31 cellular contexts compared by ENCODE assay signal in the genomic region with DNA sequence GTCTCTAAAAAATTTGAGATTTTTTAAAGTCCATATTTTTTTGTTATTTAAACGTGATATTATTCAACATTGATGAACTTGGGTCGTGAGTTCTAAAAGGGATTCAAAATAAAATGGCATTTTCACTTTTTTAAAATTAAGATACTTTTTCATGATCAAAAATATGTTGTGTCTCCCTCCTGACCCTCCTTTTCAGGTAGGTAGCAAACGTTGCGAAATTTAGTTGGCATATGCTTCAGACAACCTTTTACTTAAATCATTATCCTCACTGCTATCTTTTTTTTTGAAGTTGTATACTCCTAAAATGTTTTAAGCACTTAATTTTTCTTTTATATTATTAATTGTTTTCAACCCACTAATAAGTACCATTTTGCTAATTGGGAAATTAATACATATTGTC.
"Had no signal": no experiment of that assay in that cellular context is flagged by ENCODE, and none has a peak within 500 bp of the region (broad histone marks: within the 10 kb centered on the region; RNA-seq: fewer than 3 reads in every experiment).

No MANE protein-coding gene starts in this region.

- H3K27ac Mint-ChIP-seq: natural killer cell; nephron; progenitor cell of endocrine pancreas; stimulated activated memory B cell treated with anti-CD40 and anti-IgM and Interleukin-4, amounts not matched to agents 10 μg/mL and 1 μg/mL and 100 μg/mL, for 72 hours; stimulated activated naive CD8-positive, alpha-beta T cell treated with anti-CD3 and anti-CD28 coated beads, Interleukin-15, amount 100 ng/mL, for 72 hours; type B pancreatic cell had no signal

- H3K9ac ChIP-seq: neural progenitor cell, parathyroid adenoma had no signal

- H3K4me3 Mint-ChIP-seq: nephron; neural progenitor cell; stimulated activated memory B cell treated with anti-CD40 and anti-IgM and Interleukin-4, amounts not matched to agents 10 μg/mL and 1 μg/mL and 100 μg/mL, for 72 hours; stimulated activated naive CD8-positive, alpha-beta T cell treated with anti-CD3 and anti-CD28 coated beads, Interleukin-15, amount 100 ng/mL, for 72 hours; type B pancreatic cell had no signal

- H3K9me3 ChIP-seq: ovary, psoas muscle, suprapubic skin, testis, tibial artery, upper lobe of right lung, uterus had no signal

- H3K27me3 Mint-ChIP-seq: progenitor cell of endocrine pancreas; stimulated activated memory B cell treated with anti-CD40 and anti-IgM and Interleukin-4, amounts not matched to agents 10 μg/mL and 1 μg/mL and 100 μg/mL, for 72 hours; stimulated activated naive CD8-positive, alpha-beta T cell treated with anti-CD3 and anti-CD28 coated beads, Interleukin-15, amount 100 ng/mL, for 72 hours; type B pancreatic cell had no signal

- H3K79me2 ChIP-seq: parathyroid adenoma had no signal

- ATAC-seq: natural killer cell; sciatic nerve; stimulated activated memory B cell treated with anti-CD40 and anti-IgM and Interleukin-4, amounts not matched to agents 10 μg/mL and 1 μg/mL and 100 μg/mL, for 72 hours; stimulated activated naive CD8-positive, alpha-beta T cell treated with anti-CD3 and anti-CD28 coated beads, Interleukin-15, amount 100 ng/mL, for 72 hours; stimulated activated naive CD8-positive, alpha-beta T cell treated with anti-CD3 and anti-CD28 coated beads, Interleukin-15, Interleukin-2, amounts not matched to agents 100 U/mL and 50 U/mL, for 24 hours had no signal

- H3K9me3 Mint-ChIP-seq: natural killer cell, type B pancreatic cell had no signal

- H2AFZ ChIP-seq: neural progenitor cell, parathyroid adenoma had no signal

- H3K36me3 ChIP-seq: neural progenitor cell, ovary, tibial artery, transverse colon, uterus had no signal

- DNase-seq: natural killer cell; occipital lobe; ovary; posterior cingulate gyrus; psoas muscle; right cardiac atrium; spleen; stimulated activated CD4-positive, alpha-beta T cell treated with anti-CD3 and anti-CD28 coated beads, Interleukin-12 subunit alpha, Interleukin-12 subunit beta, amount 100 ng/mL, for 4 hours; stimulated activated CD4-positive, alpha-beta T cell treated with anti-CD3 and anti-CD28 coated beads, Interleukin-1b, Interleukin-23, amount 100 ng/mL, for 48 hours; stimulated activated CD4-positive, alpha-beta T cell treated with anti-CD3 and anti-CD28 coated beads, Interleukin-4, amount 100 ng/mL, for 1 hour; stimulated activated CD4-positive, alpha-beta T cell treated with anti-CD3 and anti-CD28 coated beads, Interleukin-4, amount 100 ng/mL, for 4 hours; stimulated activated CD8-positive, alpha-beta memory T cell treated with anti-CD3 and anti-CD28 coated beads, Interleukin-4, amount 100 ng/mL, for 48 hours; stimulated activated naive CD4-positive, alpha-beta T cell; stimulated activated naive CD8-positive, alpha-beta T cell treated with anti-CD3 and anti-CD28 coated beads, Interleukin-15, amount 100 ng/mL, for 72 hours; stimulated activated naive CD8-positive, alpha-beta T cell treated with anti-CD3 and anti-CD28 coated beads, Interleukin-15, Interleukin-2, amounts not matched to agents 100 U/mL and 50 U/mL, for 24 hours; substantia nigra; testis; tibial artery; transverse colon; upper lobe of right lung; uterus had no signal

- H3K4me1 ChIP-seq: neural progenitor cell, parathyroid adenoma, psoas muscle, upper lobe of right lung, uterus had no signal

- H3K27ac ChIP-seq: neural progenitor cell, ovary, parathyroid adenoma, psoas muscle, skin epidermis, spleen, suprapubic skin, testis, tibial artery, transverse colon, upper lobe of right lung, uterus had no signal

- H3K4me2 ChIP-seq: neural progenitor cell had no signal

- H3K27me3 ChIP-seq: neural progenitor cell, ovary, spleen, suprapubic skin, testis, tibial artery, transverse colon, upper lobe of right lung, uterus had no signal

- H3K4me1 Mint-ChIP-seq: nephron had no signal

- H3K4me3 ChIP-seq: neural progenitor cell, ovary, psoas muscle, skin epidermis, smooth muscle cell, spleen, suprapubic skin, testis, tibial artery, transverse colon, upper lobe of right lung, uterus had no signal
